ENCODE assay signal across 11 cellular contexts in genomic region chr9:115198018-115198417, GRCh38.
A peak's percentile ranks its signal among the peaks of the same experiment; 100 is the strongest.
DNase-seq lines count a peak whose midpoint lies in the region; ATAC-seq, FAIRE-seq and TF ChIP-seq lines count a peak whose summit lies in the region.
"Had no signal": no experiment of that assay in that cellular context is flagged by ENCODE, and none has a peak within 500 bp of the region (broad histone marks: within the 10 kb centered on the region; RNA-seq: fewer than 3 reads in every experiment).

No MANE protein-coding gene starts in this region.

- DNase-seq in AG08395 (ENCODE audit: low spot score) (peak; percentile 50), LHCN-M2 (ENCODE audit: low read depth) (peak; percentile 92), bronchial epithelial cell (ENCODE audit: low read depth) (peak; percentile 76), mesenchymal stem cell (peak; percentile 68), ecto neural progenitor cell (ENCODE audit: low spot score) (no peak), foreskin melanocyte (no peak)
- DNase-seq: activated T-cell treated with anti-CD3 and anti-CD28 coated beads for 4 hours, NCI-H345 had no signal

- H3K27me3 ChIP-seq in bronchial epithelial cell (ENCODE audit: control insufficient read depth, insufficient read depth, low read length) (no peaks in the 10 kb centered on the region), mesenchymal stem cell (ENCODE audit: control insufficient read depth in 1 of 2, insufficient read depth in 1 of 2, low read length in 2 of 2) (no peaks in the 10 kb centered on the region)
- H3K27me3 ChIP-seq: BLaER1 treated with 17β-estradiol and CSF1 and Interleukin-3, amounts not matched to agents 10 nM and 100 nM had no signal

- no peak overlapping the region for H2BK120ac ChIP-seq in mesenchymal stem cell (ENCODE audit: low read depth, low read length)

- no peak overlapping the region for H3K9ac ChIP-seq in mesenchymal stem cell (ENCODE audit: low read length)
- H3K9ac ChIP-seq: BLaER1 treated with 17β-estradiol and CSF1 and Interleukin-3, amounts not matched to agents 10 nM and 100 nM had no signal

- WGBS in mesenchymal stem cell: 12% methylated on average over 4 of the region's 4 CpGs

- FAIRE-seq in bronchial epithelial cell (lab: Jason Lieb, UNC): no peak

- H2AK5ac ChIP-seq in mesenchymal stem cell (ENCODE audit: low read length, severe bottlenecking): no peak overlapping the region

- H2BK15ac ChIP-seq in mesenchymal stem cell (ENCODE audit: low read depth, poor library complexity, severe bottlenecking): no peak overlapping the region

- peaks cover 3% of the 10 kb centered on the region for H3K4me1 ChIP-seq in mesenchymal stem cell (ENCODE audit: control insufficient read depth, insufficient read depth, low read depth, low read length)

- no peak overlapping the region for H3K27ac ChIP-seq in mesenchymal stem cell (ENCODE audit: low read length, poor library complexity, severe bottlenecking)
- H3K27ac ChIP-seq: BLaER1 treated with 17β-estradiol and CSF1 and Interleukin-3, amounts not matched to agents 10 nM and 100 nM had no signal

- H3K36me3 ChIP-seq in bronchial epithelial cell (ENCODE audit: control insufficient read depth, insufficient read depth, low read length): no peaks in the 10 kb centered on the region
- no peaks in the 10 kb centered on the region for H3K36me3 ChIP-seq in mesenchymal stem cell (ENCODE audit: control insufficient read depth in 1 of 2, insufficient read depth in 2 of 2, low read depth in 1 of 2, low read length in 2 of 2)
- H3K36me3 ChIP-seq: BLaER1 treated with 17β-estradiol and CSF1 and Interleukin-3, amounts not matched to agents 10 nM and 100 nM had no signal

- H4K91ac ChIP-seq in mesenchymal stem cell (ENCODE audit: low read length): no peak overlapping the region

- H4K8ac ChIP-seq in mesenchymal stem cell (ENCODE audit: low read length): no peak overlapping the region

- no peaks in the 10 kb centered on the region for H3K9me3 ChIP-seq in mesenchymal stem cell (ENCODE audit: control insufficient read depth, low read length)

- no peak overlapping the region for H2BK12ac ChIP-seq in mesenchymal stem cell (ENCODE audit: low read length in 2 of 2)

- H3K4me2 ChIP-seq in mesenchymal stem cell (ENCODE audit: low read length, poor library complexity, severe bottlenecking): no peak overlapping the region

- no peak overlapping the region for H2BK5ac ChIP-seq in mesenchymal stem cell (ENCODE audit: low read depth, low read length, poor library complexity, severe bottlenecking)

- H3K23ac ChIP-seq in mesenchymal stem cell (ENCODE audit: low read length in 2 of 2): no peak overlapping the region

- H3K4me3 ChIP-seq in bronchial epithelial cell (ENCODE audit: low read depth, low read length) (no peak overlapping the region), mesenchymal stem cell (ENCODE audit: insufficient read depth in 1 of 2, low read depth in 1 of 2, low read length in 2 of 2) (no peak overlapping the region)
- H3K4me3 ChIP-seq: BLaER1 treated with 17β-estradiol and CSF1 and Interleukin-3, amounts not matched to agents 10 nM and 100 nM had no signal

- no peak overlapping the region for H3K14ac ChIP-seq in mesenchymal stem cell (ENCODE audit: low read length in 2 of 2)

- no peak overlapping the region for H2AFZ ChIP-seq in mesenchymal stem cell (ENCODE audit: low read depth, low read length)

- no peak overlapping the region for H3K18ac ChIP-seq in mesenchymal stem cell (ENCODE audit: low read depth in 1 of 2, low read length in 2 of 2)

- H3K4ac ChIP-seq in mesenchymal stem cell (ENCODE audit: low read depth in 1 of 2, low read length in 2 of 2): no peak overlapping the region

- TF ChIP-seq CTCF in bronchial epithelial cell (IDR thresholded peaks at IDR 0.05; ENCODE audit: insufficient read depth, low read length, severe bottlenecking): no peak

- H3K79me1 ChIP-seq in mesenchymal stem cell (replicated peaks; ENCODE audit: low read length, poor library complexity, severe bottlenecking): no peaks in the 10 kb centered on the region

- ATAC-seq in HG03439 (IDR thresholded peaks at IDR 0.05; ENCODE audit: unreplicated experiment): no peak
- no peak for ATAC-seq in activated CD4-positive, CD25-positive, alpha-beta regulatory T cell treated with anti-CD3 and anti-CD28 coated beads, Interleukin-2, amount 50 U/mL, for 24 hours

Comparison
In these comparisons a context has a peak if more than half of its experiments do, and no peak if none do; other contexts are left out.
1. DNase-seq: peak in AG08395 (single experiment), LHCN-M2 (single experiment), bronchial epithelial cell (single experiment) and mesenchymal stem cell (single experiment); none in ecto neural progenitor cell (single experiment) and foreskin melanocyte (single experiment).